Comparison of ENCODE assay signal across 1 cellular context in the genomic region with DNA sequence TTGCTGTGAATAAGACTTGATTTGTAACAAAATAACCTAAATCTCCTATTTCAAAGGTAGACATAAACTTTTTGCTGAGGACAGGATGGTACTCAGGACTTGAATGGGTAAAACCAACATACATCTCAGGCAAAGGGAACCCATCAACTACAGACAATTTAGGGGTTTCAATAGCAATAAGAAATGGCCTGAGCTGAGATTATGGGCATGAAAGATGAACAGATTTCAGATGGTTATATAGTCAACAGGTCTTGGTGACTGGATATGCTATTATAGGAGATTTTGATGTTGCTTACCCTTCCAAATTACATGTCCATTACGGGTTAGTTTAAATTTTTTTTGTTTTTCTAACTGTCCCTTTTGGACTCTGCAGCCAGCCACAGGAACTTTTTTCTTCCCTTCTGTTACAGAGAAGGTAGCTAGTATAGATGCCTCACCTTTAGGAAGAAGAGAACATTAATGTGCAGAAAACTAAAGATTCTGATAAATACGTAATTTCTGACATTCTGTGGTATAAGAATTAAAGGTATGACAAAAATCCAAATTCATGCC.
A peak's percentile ranks its signal among the peaks of the same experiment; 100 is the strongest.
TF ChIP-seq lines count a peak whose summit lies in the region.

No MANE protein-coding gene starts in this region.

TF ChIP-seq in K562, 482 proteins besides CTCF, POLR2A, EP300 and RAD21:
- TF ChIP-seq EWSR1 (IDR thresholded peaks at IDR 0.05; ENCODE audit: borderline replicate concordance, low read depth, partially characterized antibody) (peak; percentile 75), POLR2AphosphoS2 (IDR thresholded peaks at IDR 0.05; ENCODE audit: low read length) (peak; percentile 57), GTF2B (IDR thresholded peaks at IDR 0.05; ENCODE audit: extremely low read depth, insufficient read length) (no peak), STAT6 (CRISPR knock-in tag; IDR thresholded peaks at IDR 0.05) (no peak), ZNF444 (CRISPR knock-in tag; IDR thresholded peaks at IDR 0.05) (no peak)
TF ChIP-seq in K562: peak in this region for 2.
